Comparison of ENCODE assay signal across 17 cellular contexts in genomic region chr1:30607723-30608122, GRCh38.
DNase-seq lines count a peak whose midpoint lies in the region; ATAC-seq, FAIRE-seq and TF ChIP-seq lines count a peak whose summit lies in the region.
"Had no signal": no experiment of that assay in that cellular context is flagged by ENCODE, and none has a peak within 500 bp of the region (broad histone marks: within the 10 kb centered on the region; RNA-seq: fewer than 3 reads in every experiment).

No MANE protein-coding gene starts in this region.

- peak; percentile 12 for DNase-seq in HCT116 (ENCODE audit: low read depth, low spot score)
- peak; percentile 21 for DNase-seq in coronary artery (ENCODE audit: low spot score)
- no peak for DNase-seq in keratinocyte (ENCODE audit: low read depth, low spot score)
- DNase-seq in SIG-M5 (lab: John Stamatoyannopoulos, UW): no peak
- DNase-seq in DMS79 (lab: John Stamatoyannopoulos, UW): no peak
- no peak for DNase-seq in GM10266 (ENCODE audit: extremely low spot score)
- DNase-seq: C1 segment of cervical spinal cord; Calu3; CD4-positive, alpha-beta memory T cell; COR-L47; DMS79 treated with DMSO at 0.1 percent for 48 hours; GF-D8; H9 had no signal

- TF ChIP-seq CTCF in HCT116 (IDR thresholded peaks at IDR 0.05 in 2 of 3, conservative IDR thresholded peaks at IDR 0.05 in 1 of 3; ENCODE audit: borderline replicate concordance in 1 of 3, insufficient read depth in 1 of 3, low read depth in 2 of 3, low read length in 2 of 3): no peak
- TF ChIP-seq CTCF in HEK293 (tag by site-specific recombination; IDR thresholded peaks at IDR 0.05): no peak
- no peak for TF ChIP-seq CTCF in coronary artery (IDR thresholded peaks at IDR 0.05)
- no peak for TF ChIP-seq CTCF in keratinocyte (optimal IDR thresholded peaks at IDR 0.05 in 1 of 3, IDR thresholded peaks at IDR 0.05 in 1 of 3, conservative IDR thresholded peaks at IDR 0.05 in 1 of 3; ENCODE audit: extremely low read depth in 1 of 3, insufficient read depth in 2 of 3, low read length in 3 of 3)
- no peak for TF ChIP-seq CTCF in GM10266 (IDR thresholded peaks at IDR 0.05; ENCODE audit: control insufficient read depth, insufficient read depth, low read depth, missing control alignments)

- no peak overlapping the region for H3K9ac ChIP-seq in HCT116 (ENCODE audit: low read length)
- H3K9ac ChIP-seq in keratinocyte (ENCODE audit: control insufficient read depth, extremely low read depth, insufficient read depth, low read length): no peak overlapping the region

- H3K27me3 ChIP-seq in HCT116 (ENCODE audit: insufficient read depth, low read length) (no peaks in the 10 kb centered on the region), keratinocyte (ENCODE audit: control insufficient read depth, extremely low read depth, insufficient read depth, low read length) (no peaks in the 10 kb centered on the region)

- no peak for TF ChIP-seq POLR2A in HCT116 (IDR thresholded peaks at IDR 0.05; ENCODE audit: borderline replicate concordance, extremely low read depth, insufficient read depth, insufficient read length)

- peak; percentile 44 for FAIRE-seq in keratinocyte (lab: Jason Lieb, UNC)
- FAIRE-seq: GM12892 had no signal

- H2AFZ ChIP-seq in HCT116 (ENCODE audit: low read depth, low read length, poor library complexity, severe bottlenecking) (peak overlapping the region; percentile 54), keratinocyte (ENCODE audit: control insufficient read depth, low read length) (no peak overlapping the region)
- H2AFZ ChIP-seq: GM23338 had no signal

- POLR2A ChIA-PET in HCT116 (lab: Charles Lee): no interaction called here
- POLR2A ChIA-PET in HEK293 (lab: Yijun Ruan, JAX): no interaction called here

- no peaks in the 10 kb centered on the region for H3K79me2 ChIP-seq in HCT116 (ENCODE audit: insufficient read depth, low read length)
- H3K79me2 ChIP-seq in keratinocyte (ENCODE audit: control insufficient read depth, insufficient read depth, low read length): no peaks in the 10 kb centered on the region

- no peaks in the 10 kb centered on the region for H3K9me1 ChIP-seq in keratinocyte (ENCODE audit: control insufficient read depth, extremely low read depth, insufficient read depth, low read length)

- H3K4me2 ChIP-seq in HCT116 (ENCODE audit: low read length) (no peak overlapping the region), keratinocyte (ENCODE audit: control insufficient read depth, extremely low read depth, insufficient read depth, low read depth, low read length) (no peak overlapping the region)
- H3K4me2 ChIP-seq: GM23338 had no signal

- H3K36me3 ChIP-seq in HCT116 (ENCODE audit: control insufficient read depth in 1 of 2, insufficient read depth in 2 of 2, low read length in 2 of 2) (no peaks in the 10 kb centered on the region), HEK293 (ENCODE audit: control insufficient read depth in 2 of 2, insufficient read depth in 1 of 2, low read length in 2 of 2) (no peaks in the 10 kb centered on the region), keratinocyte (ENCODE audit: control insufficient read depth in 2 of 2, extremely low read depth in 1 of 2, insufficient read depth in 2 of 2, low read length in 2 of 2) (no peaks in the 10 kb centered on the region)

- RAD21 ChIA-PET in HCT116 (lab: Charles Lee; ENCODE audit: low non-redundant PET in 1 of 2, low total read pairs in 2 of 2, uncharacterized antibody in 2 of 2, unreplicated experiment in 2 of 2): no interaction called here

- intact Hi-C loops in HCT116 (cut with micrococcal nuclease): no loop called here

- dilution Hi-C loops in keratinocyte (cut with MboI; ENCODE audit: extremely low pct_ligation_motif_present, low sequenced_read_pairs): no loop called here

- CTCF ChIA-PET in HCT116 (lab: Charles Lee): no interaction called here
- CTCF ChIA-PET in HEK293 (lab: Yijun Ruan, JAX): no interaction called here

- ATAC-seq in HCT116 (peak; percentile 30; the same call in 1 of the 2 replicates), GM18861 (IDR thresholded peaks at IDR 0.05; ENCODE audit: unreplicated experiment) (no peak)
- ATAC-seq: GM23338 had no signal

- no peak for TF ChIP-seq RAD21 in HCT116 (IDR thresholded peaks at IDR 0.05; ENCODE audit: low read depth)

- no peaks in the 10 kb centered on the region for H3K9me2 ChIP-seq in HCT116 (ENCODE audit: insufficient read depth)

- H3K4me1 ChIP-seq in HCT116 (ENCODE audit: control insufficient read depth in 1 of 2, insufficient read depth in 2 of 2, low read length in 2 of 2): no peaks in the 10 kb centered on the region
- no peaks in the 10 kb centered on the region for H3K4me1 ChIP-seq in HEK293 (ENCODE audit: control insufficient read depth, insufficient read depth, low read length)
- H3K4me1 ChIP-seq in keratinocyte (ENCODE audit: control insufficient read depth, extremely low read depth, insufficient read depth, low read length): peaks cover 21% of the 10 kb centered on the region

- H3K9me3 ChIP-seq in HCT116 (ENCODE audit: control insufficient read depth in 1 of 2, insufficient read depth in 1 of 2, low read depth in 1 of 2, low read length in 2 of 2): no peaks in the 10 kb centered on the region
- H3K9me3 ChIP-seq in HEK293 (ENCODE audit: control insufficient read depth, insufficient read depth, low read depth, low read length): no peaks in the 10 kb centered on the region
- H3K9me3 ChIP-seq in keratinocyte (ENCODE audit: control insufficient read depth, low read depth, low read length): no peaks in the 10 kb centered on the region

- H3K27ac ChIP-seq in HCT116 (ENCODE audit: low read depth, low read length): no peak overlapping the region
- no peak overlapping the region for H3K27ac ChIP-seq in HEK293 (ENCODE audit: extremely low read depth, low read depth, low read length)
- no peak overlapping the region for H3K27ac ChIP-seq in coronary artery
- no peak overlapping the region for H3K27ac ChIP-seq in keratinocyte (ENCODE audit: control insufficient read depth, insufficient read depth, low read length)

- H3K4me3 ChIP-seq in HCT116 (replicated peaks in 1 of 2; ENCODE audit: low read depth in 1 of 2, low read length in 2 of 2) (no peak overlapping the region), HEK293 (ENCODE audit: low read depth, low read length) (no peak overlapping the region), coronary artery (no peak overlapping the region), keratinocyte (ENCODE audit: control insufficient read depth in 2 of 3, extremely low read depth in 1 of 3, insufficient read depth in 2 of 3, low read depth in 1 of 3, low read length in 3 of 3) (no peak overlapping the region)
- H3K4me3 ChIP-seq: GM23338 had no signal

- no TSS peak for BruUV-seq in HCT116 (replicated peaks; lab: Mats Ljungman, UMichigan)

- H4K20me1 ChIP-seq in HCT116 (ENCODE audit: insufficient read depth) (no peaks in the 10 kb centered on the region), keratinocyte (ENCODE audit: control insufficient read depth, extremely low read depth, insufficient read depth, low read length) (no peaks in the 10 kb centered on the region)

TF ChIP-seq in HCT116, 20 proteins besides CTCF, POLR2A, EP300 and RAD21:
- TF ChIP-seq FOSL1 (IDR thresholded peaks at IDR 0.05; ENCODE audit: low read depth): no peak
- TF ChIP-seq YY1 (IDR thresholded peaks at IDR 0.05; ENCODE audit: extremely low read depth, insufficient replicate concordance, low read depth, low read length): no peak
- TF ChIP-seq, protein P1, sequence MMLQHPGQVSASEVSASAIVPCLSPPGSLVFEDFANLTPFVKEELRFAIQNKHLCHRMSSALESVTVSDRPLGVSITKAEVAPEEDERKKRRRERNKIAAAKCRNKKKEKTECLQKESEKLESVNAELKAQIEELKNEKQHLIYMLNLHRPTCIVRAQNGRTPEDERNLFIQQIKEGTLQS (IDR thresholded peaks at IDR 0.05): no peak
- TF ChIP-seq SIN3A (IDR thresholded peaks at IDR 0.05; ENCODE audit: low read depth): no peak
- TF ChIP-seq JUND (IDR thresholded peaks at IDR 0.05): no peak
- TF ChIP-seq EZH2phosphoT487 (IDR thresholded peaks at IDR 0.05; ENCODE audit: borderline replicate concordance): no peak
- TF ChIP-seq ELF1 (IDR thresholded peaks at IDR 0.05; ENCODE audit: borderline replicate concordance, low read depth): no peak

TF ChIP-seq in HEK293, 187 proteins besides CTCF, POLR2A, EP300 and RAD21 (continues in another document):
- peak; percentile 79 for TF ChIP-seq ZBTB11 (tag by site-specific recombination; conservative IDR thresholded peaks at IDR 0.05; ENCODE audit: low read depth)

Comparison
In these comparisons a context has a peak if more than half of its experiments do, and no peak if none do; other contexts are left out.
1. DNase-seq: peak in HCT116 (single experiment) and coronary artery (single experiment); none in keratinocyte (single experiment), SIG-M5 (single experiment), DMS79 (single experiment) and GM10266 (single experiment).